ENCODE assay signal across 24 cellular contexts in genomic region chr21:37828515-37828914, GRCh38.
DNase-seq lines count a peak whose midpoint lies in the region; ATAC-seq, FAIRE-seq and TF ChIP-seq lines count a peak whose summit lies in the region.
"Had no signal": no experiment of that assay in that cellular context is flagged by ENCODE, and none has a peak within 500 bp of the region (broad histone marks: within the 10 kb centered on the region; RNA-seq: fewer than 3 reads in every experiment).

No MANE protein-coding gene starts in this region.

- TF ChIP-seq CTCF in HepG2 (CRISPR knock-in tag; IDR thresholded peaks at IDR 0.05), result no peak

- ATAC-seq in HepG2 (peak; percentile 62), GM19463 (IDR thresholded peaks at IDR 0.05; ENCODE audit: unreplicated experiment) (no peak)
- ATAC-seq: HCT116 had no signal

- H3K27me3 ChIP-seq in HepG2 (ENCODE audit: control insufficient read depth in 1 of 2, insufficient read depth in 2 of 2, low read length in 2 of 2), result no peaks in the 10 kb centered on the region; a peak in 1 of 5 replicates

- TF ChIP-seq RAD21 in HepG2 (CRISPR knock-in tag; IDR thresholded peaks at IDR 0.05), result no peak

- no peak overlapping the region for H3K9ac ChIP-seq in HepG2 (ENCODE audit: insufficient read depth, low read depth, low read length)

- no peaks in the 10 kb centered on the region for H3K79me2 ChIP-seq in HepG2 (ENCODE audit: insufficient read depth, low read length)

- intact Hi-C loops in HepG2 (cut with micrococcal nuclease; ENCODE audit: unreplicated experiment), result no loop called here
- intact Hi-C loops in cardiac septum (cut with DNase I), result no loop called here

- in situ Hi-C loops in HepG2 (cut with HindIII; ENCODE audit: extremely low pct_ligation_motif_present, low pct_unique_long_range_greater_than_20kb), result no loop called here

- BruUV-seq in HepG2 (replicated peaks; lab: Mats Ljungman, UMichigan), result no TSS peak

- 45% methylated on average over 7 of the region's 10 CpGs for WGBS in HepG2 (ENCODE audit: low lambda C conversion rate)

- CTCF ChIA-PET in HepG2 (lab: Yijun Ruan, JAX; ENCODE audit: low intra/inter-chr PET ratio, low total read pairs), result no interaction called here

- H3K36me3 ChIP-seq in HepG2 (replicated peaks in 1 of 2; ENCODE audit: control insufficient read depth in 1 of 2, insufficient read depth in 2 of 2, low read length in 2 of 2), result no peaks in the 10 kb centered on the region
- H3K36me3 ChIP-seq: breast epithelium had no signal

- H3K27ac ChIP-seq in HepG2 (ENCODE audit: extremely low read length, insufficient read depth, low read length), result no peak overlapping the region
- H3K27ac ChIP-seq: breast epithelium, epithelial cell of prostate had no signal

- no peak overlapping the region for H3K4me3 ChIP-seq in HepG2 (replicated peaks in 1 of 3; ENCODE audit: insufficient read depth in 1 of 3, low read depth in 2 of 3, low read length in 3 of 3)
- H3K4me3 ChIP-seq: breast epithelium had no signal

- TF ChIP-seq EP300 in HepG2 (IDR thresholded peaks at IDR 0.05; ENCODE audit: low read depth in 2 of 2, low read length in 2 of 2) (no peak), HepG2 (CRISPR knock-in tag; IDR thresholded peaks at IDR 0.05; ENCODE audit: borderline replicate concordance) (no peak)

- POLR2A ChIA-PET in HepG2 (lab: Yijun Ruan, JAX), result no interaction called here

- peak; percentile 63 for DNase-seq in NCI-H1694 (lab: John Stamatoyannopoulos, UW)
- peak; percentile 19 for DNase-seq in SW480 (ENCODE audit: low spot score)
- DNase-seq in HepG2 (ENCODE audit: low spot score), result no peak
- no peak for DNase-seq in cardiac septum (ENCODE audit: low spot score)
- no peak for DNase-seq in NK-92 treated with Interleukin-12 subunit alpha and Interleukin-12 subunit beta, amount 100 ng/mL, for 24 hours (lab: John Stamatoyannopoulos, UW)
- DNase-seq in activated CD4-positive, CD25-positive, alpha-beta regulatory T cell treated with anti-CD3 and anti-CD28 coated beads, Interleukin-2, amount 50 U/mL, for 72 hours, result no peak
- DNase-seq: activated CD4-positive, alpha-beta T cell treated with anti-CD3 and anti-CD28 coated beads, Interleukin-2, amount 50 U/mL, for 48 hours; activated effector memory CD4-positive, alpha-beta T cell treated with Interleukin-2 at 50 U/mL for 16 hours; COR-L47; dermis blood vessel endothelial cell; hippocampal formation; Karpas-422; mammary epithelial cell; naive B cell; NCI-H1048; NCI-H2029 treated with DMSO at 0.1 percent for 48 hours; stimulated activated naive CD4-positive, alpha-beta T cell; T-helper 2 cell; trophoblast cell had no signal

- H3K9me3 ChIP-seq in HepG2 (ENCODE audit: low read length), result no peaks in the 10 kb centered on the region
- H3K9me3 ChIP-seq: breast epithelium had no signal

- no peak for TF ChIP-seq POLR2A in HepG2 (IDR thresholded peaks at IDR 0.05; ENCODE audit: insufficient read depth in 1 of 2, low read depth in 2 of 2, low read length in 2 of 2)

- no peaks in the 10 kb centered on the region for H4K20me1 ChIP-seq in HepG2 (ENCODE audit: insufficient read depth, low read length)

- no peak overlapping the region for H2AFZ ChIP-seq in HepG2 (ENCODE audit: low read length)

- peaks cover 20% of the 10 kb centered on the region for H3K4me1 ChIP-seq in HepG2 (ENCODE audit: insufficient read depth, low read length)
- H3K4me1 ChIP-seq: breast epithelium had no signal

- no peak for FAIRE-seq in HepG2 (lab: Jason Lieb, UNC)
- FAIRE-seq: keratinocyte had no signal

- no peak overlapping the region for H3K4me2 ChIP-seq in HepG2 (ENCODE audit: low read depth, low read length)

TF ChIP-seq in HepG2, 621 proteins besides CTCF, POLR2A, EP300 and RAD21:
- TF ChIP-seq MAX (IDR thresholded peaks at IDR 0.05), result no peak
- TF ChIP-seq SETDB1 (CRISPR knock-in tag; IDR thresholded peaks at IDR 0.05; ENCODE audit: borderline replicate concordance), result no peak
- no peak for TF ChIP-seq ZNF430 (CRISPR knock-in tag; IDR thresholded peaks at IDR 0.05)
- no peak for TF ChIP-seq MEIS2 (CRISPR knock-in tag; IDR thresholded peaks at IDR 0.05)
- TF ChIP-seq REL (CRISPR knock-in tag; conservative IDR thresholded peaks at IDR 0.05), result no peak
- TF ChIP-seq AHR (CRISPR knock-in tag; IDR thresholded peaks at IDR 0.05), result no peak
- no peak for TF ChIP-seq KAT2B (IDR thresholded peaks at IDR 0.05; ENCODE audit: borderline replicate concordance, low read depth, low read length)
- no peak for TF ChIP-seq SALL2 (CRISPR knock-in tag; IDR thresholded peaks at IDR 0.05)
- TF ChIP-seq AKNA (CRISPR knock-in tag; IDR thresholded peaks at IDR 0.05; ENCODE audit: borderline replicate concordance), result no peak
- no peak for TF ChIP-seq ZNF615 (CRISPR knock-in tag; IDR thresholded peaks at IDR 0.05; ENCODE audit: borderline replicate concordance)
- no peak for TF ChIP-seq AGO2 (optimal IDR thresholded peaks at IDR 0.05; ENCODE audit: low read depth, low read length)
- TF ChIP-seq NR2C2 (CRISPR knock-in tag; IDR thresholded peaks at IDR 0.05; ENCODE audit: borderline replicate concordance), result no peak
- TF ChIP-seq ZNF776 (CRISPR knock-in tag; IDR thresholded peaks at IDR 0.05), result no peak
- TF ChIP-seq IKZF4 (CRISPR knock-in tag; IDR thresholded peaks at IDR 0.05; ENCODE audit: borderline replicate concordance, low read depth, not compliant biosample characterization), result no peak
- TF ChIP-seq ZNF180 (CRISPR knock-in tag; IDR thresholded peaks at IDR 0.05; ENCODE audit: borderline replicate concordance, low read depth), result no peak
- TF ChIP-seq HDAC1 (CRISPR knock-in tag; IDR thresholded peaks at IDR 0.05), result no peak
- TF ChIP-seq SIN3B (IDR thresholded peaks at IDR 0.05; ENCODE audit: low read length), result no peak
- no peak for TF ChIP-seq CSRNP2 (CRISPR knock-in tag; conservative IDR thresholded peaks at IDR 0.05; ENCODE audit: low read depth)
- no peak for TF ChIP-seq DMAP1 (CRISPR knock-in tag; IDR thresholded peaks at IDR 0.05)

Comparison
In these comparisons a context has a peak if more than half of its experiments do, and no peak if none do; other contexts are left out.
1. DNase-seq: peak in NCI-H1694 (single experiment) and SW480 (single experiment); none in HepG2 (single experiment), cardiac septum (single experiment), NK-92 treated with Interleukin-12 subunit alpha and Interleukin-12 subunit beta, amount 100 ng/mL, for 24 hours (single experiment) and activated CD4-positive, CD25-positive, alpha-beta regulatory T cell treated with anti-CD3 and anti-CD28 coated beads, Interleukin-2, amount 50 U/mL, for 72 hours (single experiment).